Comparison of ENCODE assay signal across 8 cellular contexts in the genomic region with DNA sequence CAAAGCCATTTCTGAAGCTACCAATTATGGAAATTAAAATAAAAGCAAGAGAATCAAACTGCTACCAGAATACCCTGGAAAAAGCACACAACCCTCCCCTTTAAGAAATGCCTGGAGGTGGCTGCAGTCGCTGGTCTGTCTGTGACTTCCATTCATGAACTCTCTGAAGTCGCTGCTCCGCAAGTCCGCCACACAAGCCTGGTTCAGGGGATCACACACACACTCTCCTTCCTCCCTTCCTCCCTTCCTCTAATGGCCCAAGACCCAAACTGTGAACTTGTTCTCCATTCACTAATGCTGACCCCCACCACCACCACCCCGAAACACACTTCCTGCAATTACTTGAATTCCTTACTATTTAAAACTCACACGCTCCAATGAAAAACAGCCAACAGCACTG. TPM values are rescaled to one million over a fixed set of nuclear protein-coding genes. Genes with fewer than 3 reads are reported as not detected.
DNase-seq lines count a peak whose midpoint lies in the region; ATAC-seq and TF ChIP-seq lines count a peak whose summit lies in the region.

No MANE protein-coding gene starts in this region.

- H3K4me1 ChIP-seq in osteoblast (ENCODE audit: insufficient read depth, low read length) = peaks cover 5% of the 10 kb centered on the region

- TF ChIP-seq CTCF in AG10803 (conservative IDR thresholded peaks at IDR 0.05; ENCODE audit: low read length) = no peak
- no peak for TF ChIP-seq CTCF in fibroblast of the aortic adventitia (IDR thresholded peaks at IDR 0.05; ENCODE audit: insufficient read depth, low read length)
- TF ChIP-seq CTCF in osteoblast (IDR thresholded peaks at IDR 0.05; ENCODE audit: extremely low read depth, low read depth, low read length) = no peak

- H3K4me3 Mint-ChIP-seq in activated T-helper 2 cell treated with anti-CD3 and anti-CD28 coated beads, Interferon-gamma antibody, Interleukin-2, Interleukin-4, amounts not matched to agents 10 μg/mL and 5 μg/mL and 100 μg/mL, durations not matched to agents 14 hours and 24 hours and 36 hours (ENCODE audit: low read depth) = no peak overlapping the region

- peaks cover 53% of the 10 kb centered on the region for H3K27me3 Mint-ChIP-seq in activated T-helper 2 cell treated with anti-CD3 and anti-CD28 coated beads, Interferon-gamma antibody, Interleukin-2, Interleukin-4, amounts not matched to agents 10 μg/mL and 5 μg/mL and 100 μg/mL, durations not matched to agents 14 hours and 24 hours and 36 hours (ENCODE audit: low read depth)

- H2AFZ ChIP-seq in osteoblast (ENCODE audit: low read length) = no peak overlapping the region

- H3K4me2 ChIP-seq in osteoblast (ENCODE audit: insufficient read depth, low read length) = peak overlapping the region; percentile 88

- H3K4me1 Mint-ChIP-seq in activated T-helper 2 cell treated with anti-CD3 and anti-CD28 coated beads, Interferon-gamma antibody, Interleukin-2, Interleukin-4, amounts not matched to agents 10 μg/mL and 5 μg/mL and 100 μg/mL, durations not matched to agents 14 hours and 24 hours and 36 hours (ENCODE audit: low read depth) = peaks cover 8% of the 10 kb centered on the region

- no peaks in the 10 kb centered on the region for H3K9me3 ChIP-seq in osteoblast (ENCODE audit: low read depth, low read length)

- no peak overlapping the region for H3K27ac Mint-ChIP-seq in activated T-helper 2 cell treated with anti-CD3 and anti-CD28 coated beads, Interferon-gamma antibody, Interleukin-2, Interleukin-4, amounts not matched to agents 10 μg/mL and 5 μg/mL and 100 μg/mL, durations not matched to agents 14 hours and 24 hours and 36 hours

- no peak for ATAC-seq in GM19452 (IDR thresholded peaks at IDR 0.05; ENCODE audit: unreplicated experiment)
- ATAC-seq in GM21515 (IDR thresholded peaks at IDR 0.05; ENCODE audit: unreplicated experiment) = no peak

- no peaks in the 10 kb centered on the region for H4K20me1 ChIP-seq in osteoblast (ENCODE audit: insufficient read depth, low read length)

- no peak overlapping the region for H3K27ac ChIP-seq in osteoblast (ENCODE audit: low read depth, low read length)

- H3K79me2 ChIP-seq in osteoblast (ENCODE audit: insufficient read depth, low read length) = no peaks in the 10 kb centered on the region

- H3K9me3 Mint-ChIP-seq in activated T-helper 2 cell treated with anti-CD3 and anti-CD28 coated beads, Interferon-gamma antibody, Interleukin-2, Interleukin-4, amounts not matched to agents 10 μg/mL and 5 μg/mL and 100 μg/mL, durations not matched to agents 14 hours and 24 hours and 36 hours = no peaks in the 10 kb centered on the region

- peaks cover 3% of the 10 kb centered on the region for H3K27me3 ChIP-seq in osteoblast (ENCODE audit: insufficient read depth, low read length)

- peak overlapping the region; percentile 63 for H3K4me3 ChIP-seq in AG10803 (ENCODE audit: low read length)
- peak overlapping the region; percentile 77 for H3K4me3 ChIP-seq in fibroblast of the aortic adventitia (ENCODE audit: low read depth, low read length)
- H3K4me3 ChIP-seq in osteoblast (ENCODE audit: insufficient read depth, low read length) = no peak overlapping the region

- H3K36me3 Mint-ChIP-seq in activated T-helper 2 cell treated with anti-CD3 and anti-CD28 coated beads, Interferon-gamma antibody, Interleukin-2, Interleukin-4, amounts not matched to agents 10 μg/mL and 5 μg/mL and 100 μg/mL, durations not matched to agents 14 hours and 24 hours and 36 hours (ENCODE audit: low read depth) = no peaks in the 10 kb centered on the region

- intact Hi-C loops in activated T-helper 2 cell treated with anti-CD3 and anti-CD28 coated beads, Interferon-gamma antibody, Interleukin-2, Interleukin-4, amounts not matched to agents 10 μg/mL and 5 μg/mL and 100 μg/mL, durations not matched to agents 14 hours and 24 hours and 36 hours (cut with micrococcal nuclease) = no loop called here

- no peaks in the 10 kb centered on the region for H3K36me3 ChIP-seq in osteoblast (ENCODE audit: insufficient read depth, low read length)

- DNase-seq in AG10803 (ENCODE audit: low read depth) = no peak
- DNase-seq in NCI-H345 (lab: John Stamatoyannopoulos, UW) = peak; percentile 54
- DNase-seq in fibroblast of the aortic adventitia (ENCODE audit: low read depth) = no peak
- DNase-seq in osteoblast (ENCODE audit: insufficient read length, low spot score, missing footprints) = peak; percentile 56
- DNase-seq in activated T-helper 2 cell treated with anti-CD3 and anti-CD28 coated beads, Interferon-gamma antibody, Interleukin-2, Interleukin-4, amounts not matched to agents 10 μg/mL and 5 μg/mL and 100 μg/mL, durations not matched to agents 14 hours and 24 hours and 36 hours (ENCODE audit: low spot score) = no peak
- DNase-seq in HT-29 (ENCODE audit: low spot score) = no peak

RNA-seq across cellular contexts. Expression of a gene that starts 1.0 kb away (rescaled TPM):
- total RNA-seq in fibroblast of the aortic adventitia (ENCODE audit: low replicate concordance) = 3.6 and 12.8 TPM in 2 replicates
- 3.2 and 3.3 TPM in 2 replicates for total RNA-seq in osteoblast
- total RNA-seq in activated T-helper 2 cell treated with anti-CD3 and anti-CD28 coated beads, Interferon-gamma antibody, Interleukin-2, Interleukin-4, amounts not matched to agents 10 μg/mL and 5 μg/mL and 100 μg/mL, durations not matched to agents 14 hours and 24 hours and 36 hours = not detected in 2 replicates
- total RNA-seq in HT-29 (2014; rRNA removed; shearing (Covaris generic)) = not detected in 2 replicates

Comparison
In these comparisons a context has a peak if more than half of its experiments do, and no peak if none do; other contexts are left out.
1. DNase-seq: peak in NCI-H345 (single experiment) and osteoblast (single experiment); none in AG10803 (single experiment), fibroblast of the aortic adventitia (single experiment), activated T-helper 2 cell treated with anti-CD3 and anti-CD28 coated beads, Interferon-gamma antibody, Interleukin-2, Interleukin-4, amounts not matched to agents 10 μg/mL and 5 μg/mL and 100 μg/mL, durations not matched to agents 14 hours and 24 hours and 36 hours (single experiment) and HT-29 (single experiment).